In genomic region chr3:40505599-40506462, GRCh38 we compare ENCODE assay signal across 8 cellular contexts. TPM values are rescaled to one million over a fixed set of nuclear protein-coding genes. Genes with fewer than 3 reads are reported as not detected.
DNase-seq lines count a peak whose midpoint lies in the region; ATAC-seq and TF ChIP-seq lines count a peak whose summit lies in the region.

TSS of gene ZNF620 (plus strand) at chr3:40506039. CDS start at chr3:40506353, 314 bp downstream.

- peak; percentile 78 for ATAC-seq in GM21529 (IDR thresholded peaks at IDR 0.05; ENCODE audit: unreplicated experiment)
- ATAC-seq in heart left ventricle = peak; percentile 91 to 97 (median 94)

- no peaks in the 10 kb centered on the region for H3K9me2 ChIP-seq in SK-N-SH

- H3K36me3 ChIP-seq in SK-N-SH (replicated peaks in 1 of 2; ENCODE audit: control insufficient read depth in 1 of 2, insufficient read depth in 2 of 2, low read length in 1 of 2) (peaks cover 0 to 4% of the 10 kb centered on the region in 2 experiments), heart left ventricle (peaks cover 0 to 11% (median 2%) of the 10 kb centered on the region in 9 donors), parathyroid adenoma (ENCODE audit: control insufficient read depth, insufficient read depth, low read length) (no peaks in the 10 kb centered on the region)

- H3K27ac ChIP-seq in SK-N-SH (ENCODE audit: low read depth in 2 of 2, low read length in 1 of 2) = peak within 1 kb of the TSS; percentile 79 to 82
- peak within 1 kb of the TSS; percentile 42 to 80 (median 74) for H3K27ac ChIP-seq in heart left ventricle
- peak within 1 kb of the TSS; percentile 76 for H3K27ac ChIP-seq in parathyroid adenoma

- peaks cover 21% of the 10 kb centered on the region for H3K4me1 Mint-ChIP-seq in activated naive CD8-positive, alpha-beta T cell (ENCODE audit: low read depth)
- H3K4me1 Mint-ChIP-seq in type B pancreatic cell (ENCODE audit: unreplicated experiment) = peaks cover 12% of the 10 kb centered on the region

- H3K27me3 ChIP-seq in SK-N-SH (ENCODE audit: insufficient read depth) = no peaks in the 10 kb centered on the region
- no peaks in the 10 kb centered on the region for H3K27me3 ChIP-seq in heart left ventricle
- H3K27me3 ChIP-seq in parathyroid adenoma (ENCODE audit: control insufficient read depth, insufficient read depth, low read length) = no peaks in the 10 kb centered on the region

- TF ChIP-seq CTCF in SK-N-SH (IDR thresholded peaks at IDR 0.05) (peak; percentile 47), heart left ventricle (IDR thresholded peaks at IDR 0.05) (peak in 10 of 12 donors; percentile 15 to 58 (median 32)), parathyroid adenoma (IDR thresholded peaks at IDR 0.05) (peak; percentile 43), type B pancreatic cell (conservative IDR thresholded peaks at IDR 0.05) (peak; percentile 41)

- POLR2A ChIA-PET in SK-N-SH (lab: Yijun Ruan, JAX) = interaction anchor here (0.7 to 2.3 kb wide), 9 partner anchors 9 to 693 kb away, joined by 3 to 45 read pairs (median 4); partner anchors contain the start of genes CTNNB1, RPL14, ZNF619 and ZNF621

- TF ChIP-seq POLR2A in heart left ventricle (IDR thresholded peaks at IDR 0.05) = peak in 1 of 2 donors; percentile 53

- peaks cover 3% of the 10 kb centered on the region for H3K36me3 Mint-ChIP-seq in activated naive CD8-positive, alpha-beta T cell
- peaks cover 21% of the 10 kb centered on the region for H3K36me3 Mint-ChIP-seq in type B pancreatic cell

- H4K20me1 ChIP-seq in SK-N-SH (ENCODE audit: insufficient read depth) = no peaks in the 10 kb centered on the region

- peak; percentile 46 for DNase-seq in DMS153 treated with DMSO at 0.1 percent for 48 hours (lab: John Stamatoyannopoulos, UW; ENCODE audit: unreplicated experiment)
- peak; percentile 70 to 79 for DNase-seq in Kasumi-1 (lab: John Stamatoyannopoulos, UW)
- DNase-seq in SK-N-SH = peak; percentile 93
- DNase-seq in heart left ventricle = peak; percentile 81 to 88 (median 83)
- DNase-seq in type B pancreatic cell (ENCODE audit: extremely low spot score, unreplicated experiment) = peak; percentile 88

- WGBS in SK-N-SH (ENCODE audit: low lambda C conversion rate) = 28% methylated on average over 14 of the region's 44 CpGs
- 5 to 8% (median 6%) methylated on average over 36 to 44 of the region's 44 CpGs for WGBS in heart left ventricle, 4 donors

- H3K9ac ChIP-seq in SK-N-SH (peak within 1 kb of the TSS; percentile 70; the same call in 1 of the 2 replicates), parathyroid adenoma (peak within 1 kb of the TSS; percentile 63)

- peak within 1 kb of the TSS; percentile 68 for H3K27ac Mint-ChIP-seq in activated naive CD8-positive, alpha-beta T cell
- H3K27ac Mint-ChIP-seq in type B pancreatic cell = peak within 1 kb of the TSS; percentile 83

- intact Hi-C loops in heart left ventricle (cut with DNase I) = loop anchor here in 1 of 10 donors (1.0 kb wide), 1 partner anchor 18 kb away; the partner anchor contains the start of gene ZNF621

- H3K9me3 Mint-ChIP-seq in activated naive CD8-positive, alpha-beta T cell (ENCODE audit: low read depth) = no peaks in the 10 kb centered on the region
- no peaks in the 10 kb centered on the region for H3K9me3 Mint-ChIP-seq in type B pancreatic cell

- H2AFZ ChIP-seq in SK-N-SH (ENCODE audit: low read depth) (peak within 1 kb of the TSS; percentile 90), parathyroid adenoma (peak within 1 kb of the TSS; percentile 100)

- peak within 1 kb of the TSS; percentile 91 for H3K4me3 Mint-ChIP-seq in activated naive CD8-positive, alpha-beta T cell
- peak within 1 kb of the TSS; percentile 98 for H3K4me3 Mint-ChIP-seq in type B pancreatic cell

- peaks cover 5% of the 10 kb centered on the region for H3F3A ChIP-seq in SK-N-SH (replicated peaks; ENCODE audit: insufficient read depth)

- CTCF ChIA-PET in SK-N-SH (lab: Yijun Ruan, JAX) = interaction anchor here (0.9 to 3.0 kb wide), 14 partner anchors 10 to 185 kb away, joined by 3 to 14 read pairs (median 4); partner anchors contain the start of genes ZNF619 and ZNF621

- peak within 1 kb of the TSS; percentile 67 to 71 for H3K4me3 ChIP-seq in SK-N-SH (ENCODE audit: low read depth in 2 of 2, low read length in 1 of 2)
- peak within 1 kb of the TSS; percentile 54 to 83 (median 72) for H3K4me3 ChIP-seq in heart left ventricle
- H3K4me3 ChIP-seq in parathyroid adenoma (ENCODE audit: low read depth, low read length) = peak within 1 kb of the TSS; percentile 60

- H3K9me3 ChIP-seq in SK-N-SH (no peaks in the 10 kb centered on the region), heart left ventricle (no peaks in the 10 kb centered on the region), parathyroid adenoma (ENCODE audit: control insufficient read depth, low read length) (no peaks in the 10 kb centered on the region)

- H3K4me2 ChIP-seq in SK-N-SH (peak within 1 kb of the TSS; percentile 74), parathyroid adenoma (ENCODE audit: low read length) (peak within 1 kb of the TSS; percentile 66)

- H3K79me2 ChIP-seq in SK-N-SH (ENCODE audit: insufficient read depth) = no peaks in the 10 kb centered on the region
- no peaks in the 10 kb centered on the region for H3K79me2 ChIP-seq in parathyroid adenoma

- peaks cover 2 to 8% of the 10 kb centered on the region in 2 experiments for H3K4me1 ChIP-seq in SK-N-SH (ENCODE audit: control insufficient read depth in 1 of 2, insufficient read depth in 2 of 2, low read depth in 1 of 2, low read length in 1 of 2)
- H3K4me1 ChIP-seq in heart left ventricle = peaks cover 0 to 24% (median 12%) of the 10 kb centered on the region in 12 donors
- H3K4me1 ChIP-seq in parathyroid adenoma = peaks cover 10% of the 10 kb centered on the region

- H3K27me3 Mint-ChIP-seq in activated naive CD8-positive, alpha-beta T cell = no peaks in the 10 kb centered on the region
- peaks cover 4% of the 10 kb centered on the region for H3K27me3 Mint-ChIP-seq in type B pancreatic cell

- TF ChIP-seq EP300 in SK-N-SH (IDR thresholded peaks at IDR 0.05; ENCODE audit: borderline replicate concordance in 1 of 2, low read depth in 1 of 2, low read length in 1 of 2) = no peak

- TF ChIP-seq RAD21 in SK-N-SH (IDR thresholded peaks at IDR 0.05; ENCODE audit: low read length) = peak; percentile 18; the same call in 1 of the 2 replicates

TF ChIP-seq in SK-N-SH, 30 proteins besides CTCF, POLR2A, EP300 and RAD21 (continues in another document):
- TF ChIP-seq ELF1 (IDR thresholded peaks at IDR 0.05) (peak; percentile 42; the same call in 1 of the 2 replicates), SMC3 (IDR thresholded peaks at IDR 0.05; ENCODE audit: low read depth, low read length) (no peak), POLR2AphosphoS5 (IDR thresholded peaks at IDR 0.05; ENCODE audit: low read depth, low read length) (peak; percentile 63; the same call in 1 of the 2 replicates), ZBTB33 (IDR thresholded peaks at IDR 0.05; ENCODE audit: borderline replicate concordance, low read depth) (no peak), TAF1 (IDR thresholded peaks at IDR 0.05; ENCODE audit: borderline replicate concordance, low read depth, low read length) (peak; percentile 59; the same call in 1 of the 2 replicates), SIN3A (IDR thresholded peaks at IDR 0.05; ENCODE audit: borderline replicate concordance, low read depth, low read length) (peak; percentile 62; the same call in 1 of the 2 replicates), NFIC (IDR thresholded peaks at IDR 0.05; ENCODE audit: borderline replicate concordance) (0 out of 2 replicates have a peak, but pooled peaks have one; percentile 21), USF1 (IDR thresholded peaks at IDR 0.05; ENCODE audit: borderline replicate concordance, low read depth) (no peak), TCF12 (IDR thresholded peaks at IDR 0.05) (no peak), NRF1 (IDR thresholded peaks at IDR 0.05; ENCODE audit: low read depth, low read length) (peak; percentile 72), JUND (IDR thresholded peaks at IDR 0.05) (no peak), FOXM1 (IDR thresholded peaks at IDR 0.05; ENCODE audit: low read depth) (no peak), RXRA (IDR thresholded peaks at IDR 0.05; ENCODE audit: borderline replicate concordance, low read depth) (no peak), MXI1 (IDR thresholded peaks at IDR 0.05; ENCODE audit: low read depth, low read length) (peak; percentile 82), TEAD4 (IDR thresholded peaks at IDR 0.05; ENCODE audit: borderline replicate concordance, insufficient read depth) (no peak), CHD2 (IDR thresholded peaks at IDR 0.05; ENCODE audit: low read length, partially characterized antibody) (peak; percentile 54), YY1 (IDR thresholded peaks at IDR 0.05; ENCODE audit: low read depth) (peak; percentile 9; the same call in 1 of the 2 replicates), GABPA (IDR thresholded peaks at IDR 0.05; ENCODE audit: low read depth) (peak; percentile 76)

RNA-seq across cellular contexts. Expression of gene ZNF620, which starts in this region (rescaled TPM):
- polyA plus RNA-seq in SK-N-SH (2012; rRNA removed) (2.0 and 2.5 TPM in 2 replicates), heart left ventricle (1 to 10 TPM; 1.1 to 2.5 TPM)
- polyA plus RNA-seq in SK-N-SH (2012; cell fraction: cytosol; rRNA removed) = 2.5 and 2.9 TPM in 2 replicates
- polyA plus RNA-seq in SK-N-SH (2012; cell fraction: nucleus; rRNA removed) = 2.1 and 3.0 TPM in 2 replicates
- total RNA-seq in heart left ventricle (1 to 10 TPM; 1.1 to 4.4 (median 2.5) TPM), type B pancreatic cell (ENCODE audit: low replicate concordance) (12.3 and 14.0 TPM in 2 replicates)

Comparison
In these comparisons a context has a peak if more than half of its experiments do, and no peak if none do; other contexts are left out.
1. Peak in every context shown above with its lines: DNase-seq, ATAC-seq, H3K4me3 ChIP-seq and H3K27ac ChIP-seq.